8 cellular contexts compared by ENCODE assay signal in the genomic region with DNA sequence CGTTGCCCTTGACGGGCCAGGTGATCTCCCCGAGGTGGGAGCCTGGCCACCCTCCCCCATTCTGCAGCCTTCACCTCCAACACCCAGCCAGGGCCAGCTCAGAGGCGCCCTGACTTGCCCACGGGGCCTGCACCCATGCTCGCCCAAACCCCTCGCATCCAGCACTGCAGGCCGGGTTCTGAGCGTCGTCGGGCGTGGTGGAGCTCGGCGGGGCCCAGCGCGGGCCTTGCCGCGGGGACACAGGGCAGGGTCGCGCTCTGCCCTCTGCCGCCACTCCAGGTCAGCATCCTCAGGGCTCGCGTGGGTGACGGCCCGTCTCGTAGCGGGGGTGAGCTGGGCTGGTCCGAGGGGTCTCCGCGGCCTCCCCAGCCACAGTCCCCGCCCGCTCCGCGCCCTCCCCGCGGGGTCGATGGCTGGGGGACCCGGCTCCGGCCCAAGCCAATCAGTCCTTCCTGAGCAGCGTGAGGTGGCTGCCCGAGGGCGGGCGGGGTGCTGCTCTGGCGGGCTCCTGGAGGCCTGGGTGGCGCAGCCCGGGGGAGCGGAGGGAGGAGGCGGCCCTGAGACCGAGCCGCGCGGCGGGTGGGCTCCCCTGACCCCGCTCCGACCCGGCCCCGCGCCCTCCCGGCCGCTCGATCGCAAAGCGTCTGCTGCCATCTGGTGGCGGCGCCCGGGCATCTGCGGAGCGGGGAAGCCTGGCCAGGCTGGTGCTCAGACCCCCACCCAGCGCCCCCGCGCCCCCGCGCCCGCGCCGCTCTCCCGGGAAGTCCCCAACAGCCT.
DNase-seq lines count a peak whose midpoint lies in the region; ATAC-seq and TF ChIP-seq lines count a peak whose summit lies in the region.

No MANE protein-coding gene starts in this region.

- TF ChIP-seq CTCF in upper lobe of left lung (IDR thresholded peaks at IDR 0.05): peak; percentile 79 to 95 (median 86)

- no peak for TF ChIP-seq EP300 in upper lobe of left lung (IDR thresholded peaks at IDR 0.05)

- DNase-seq in ELF-1 (ENCODE audit: low read depth, low spot score): peak; percentile 65
- DNase-seq in RPMI7951 (ENCODE audit: low read depth): peak; percentile 24
- DNase-seq in activated effector memory CD4-positive, alpha-beta T cell treated with anti-CD3 and anti-CD28 coated beads, Interleukin-2, amount 50 U/mL, for 16 hours: peak; percentile 89
- DNase-seq in head of caudate nucleus: peak; percentile 25 to 88 (median 70)
- peak; percentile 90 for DNase-seq in posterior vena cava (ENCODE audit: low spot score)
- DNase-seq in upper lobe of left lung: peak; percentile 28 to 94

- peak overlapping the region in 3 of 4 donors; percentile 37 to 51 (median 44) for H3K4me3 ChIP-seq in upper lobe of left lung

- no peak for TF ChIP-seq POLR2A in upper lobe of left lung (IDR thresholded peaks at IDR 0.05)

- peaks cover 0 to 6% (median under 1%) of the 10 kb centered on the region in 4 donors for H3K9me3 ChIP-seq in upper lobe of left lung

- no peak overlapping the region for H3K27ac ChIP-seq in upper lobe of left lung

- intact Hi-C loops in head of caudate nucleus (cut with DNase I) (loop anchor here (5.0 to 10.0 kb wide), 2 partner anchors 108 to 141 kb away; no protein-coding TSS in a partner anchor), posterior vena cava (cut with DNase I) (loop anchor here (5.0 to 10.0 kb wide), 3 partner anchors 101 to 782 kb away; no protein-coding TSS in a partner anchor)

- peaks cover 11 to 21% (median 16%) of the 10 kb centered on the region in 4 donors for H3K4me1 ChIP-seq in upper lobe of left lung

- no peaks in the 10 kb centered on the region for H3K36me3 ChIP-seq in upper lobe of left lung

- 3 to 13% methylated on average over 9 to 12 of the region's 77 CpGs for WGBS in upper lobe of left lung, 2 donors

- peaks cover 0 to 20% (median 7%) of the 10 kb centered on the region in 4 donors for H3K27me3 ChIP-seq in upper lobe of left lung

- ATAC-seq in HG02763 (IDR thresholded peaks at IDR 0.05; ENCODE audit: unreplicated experiment) (peak; percentile 56), upper lobe of left lung (ENCODE audit: low FRiP score in 2 of 2) (peak in 1 of 2 donors; percentile 88), GM21515 (IDR thresholded peaks at IDR 0.05; ENCODE audit: unreplicated experiment) (no peak)

Comparison
In these comparisons a context has a peak if more than half of its experiments do, and no peak if none do; other contexts are left out.
1. DNase-seq: peak in every context shown above with its lines; median percentile 90 in posterior vena cava; 89 in activated effector memory CD4-positive, alpha-beta T cell treated with anti-CD3 and anti-CD28 coated beads, Interleukin-2, amount 50 U/mL, for 16 hours; 70 in head of caudate nucleus; 65 in ELF-1; 61 in upper lobe of left lung; 24 in RPMI7951.